In the genomic region with DNA sequence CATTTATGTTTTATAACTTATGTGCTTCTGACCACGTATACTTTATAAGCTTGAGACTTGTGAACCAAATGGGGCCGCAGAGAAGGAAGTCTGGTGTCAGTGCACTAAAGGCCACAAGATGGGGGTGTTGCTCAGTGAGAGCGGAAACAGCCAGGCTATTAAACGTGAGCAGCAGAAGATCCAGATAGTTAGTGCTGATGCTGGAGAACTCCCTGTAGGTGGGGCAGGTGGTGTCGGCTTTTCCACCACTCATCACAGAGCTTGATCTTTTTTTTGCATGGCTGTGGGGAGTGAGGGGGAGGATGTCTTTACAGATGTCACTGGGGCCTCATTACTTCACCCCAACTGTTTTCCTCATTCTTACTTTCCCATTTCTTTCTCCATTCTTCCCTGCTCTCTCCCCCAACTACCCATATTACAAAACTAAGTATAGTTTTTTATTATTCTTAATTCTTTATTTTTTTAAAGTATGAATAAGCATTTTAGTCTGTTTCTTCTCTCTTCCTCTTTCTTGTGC, we compare ENCODE assay signal across 8 cellular contexts. TPM values are rescaled to one million over a fixed set of nuclear protein-coding genes. Genes with fewer than 3 reads are reported as not detected.
A peak's percentile ranks its signal among the peaks of the same experiment; 100 is the strongest.
DNase-seq lines count a peak whose midpoint lies in the region; ATAC-seq lines count a peak whose summit lies in the region.

No MANE protein-coding gene starts in this region.

- peak; percentile 67 for ATAC-seq in GM21619 (IDR thresholded peaks at IDR 0.05; ENCODE audit: unreplicated experiment)

- peak; percentile 2 for DNase-seq in DMS79 (lab: John Stamatoyannopoulos, UW)
- peak; percentile 70 for DNase-seq in M059J (ENCODE audit: low read depth)
- DNase-seq in SHP77 (lab: John Stamatoyannopoulos, UW): peak; percentile 64 to 76
- peak; percentile 31 for DNase-seq in amniotic stem cell (lab: John Stamatoyannopoulos, UW)
- peak; percentile 77 for DNase-seq in iPS DF 19.7 (ENCODE audit: low read depth, low spot score)
- DNase-seq in stimulated activated CD4-positive, alpha-beta T cell treated with anti-CD3 and anti-CD28 coated beads, Interleukin-15, amount 100 ng/mL, for 24 hours: peak; percentile 47
- DNase-seq in T1000 (lab: John Stamatoyannopoulos, UW): no peak

RNA-seq across cellular contexts. Expression of gene ACADSB, which starts 34.7 kb away (rescaled TPM):
- total RNA-seq in M059J (2014; rRNA removed; shearing (Covaris generic)): 2.3 and 3.8 TPM in 2 replicates

RNA-seq across cellular contexts. Expression of gene IKZF5, which starts 34.9 kb away (rescaled TPM):
- 1.7 and 3.6 TPM in 2 replicates for total RNA-seq in M059J (2014; rRNA removed; shearing (Covaris generic))
